Comparison of ENCODE assay signal across 1 cellular context in genomic region chr11:74543991-74544390, GRCh38.
TF ChIP-seq lines count a peak whose summit lies in the region.

No MANE protein-coding gene starts in this region.

TF ChIP-seq in GM23338, 12 proteins besides CTCF, POLR2A, EP300 and RAD21:
- TF ChIP-seq JUNB (IDR thresholded peaks at IDR 0.05; ENCODE audit: unreplicated experiment) (no peak), ZNF114 (CRISPR knock-in tag; IDR thresholded peaks at IDR 0.05) (no peak), POLR2AphosphoS5 (IDR thresholded peaks at IDR 0.05; ENCODE audit: low read depth) (no peak), NANOG (IDR thresholded peaks at IDR 0.05; ENCODE audit: borderline replicate concordance) (no peak), REST (IDR thresholded peaks at IDR 0.05; ENCODE audit: unreplicated experiment) (no peak), EZH2phosphoT487 (IDR thresholded peaks at IDR 0.05; ENCODE audit: unreplicated experiment) (no peak)
